Comparison of ENCODE assay signal across 11 cellular contexts in genomic region chr10:100516847-100517246, GRCh38. TPM values are rescaled to one million over a fixed set of nuclear protein-coding genes. Genes with fewer than 3 reads are reported as not detected.
DNase-seq lines count a peak whose midpoint lies in the region; ATAC-seq and TF ChIP-seq lines count a peak whose summit lies in the region.
"Had no signal": no experiment of that assay in that cellular context is flagged by ENCODE, and none has a peak within 500 bp of the region (broad histone marks: within the 10 kb centered on the region; RNA-seq: fewer than 3 reads in every experiment).

No MANE protein-coding gene starts in this region.

- CTCF ChIA-PET in HEK293T (lab: Yijun Ruan, JAX) = no interaction called here

- peak; percentile 75 for ATAC-seq in left lobe of liver
- no peak for ATAC-seq in mucosa of descending colon
- ATAC-seq in GM19023 (IDR thresholded peaks at IDR 0.05; ENCODE audit: unreplicated experiment) = no peak
- ATAC-seq: heart left ventricle had no signal

- no peaks in the 10 kb centered on the region for H3K9me3 ChIP-seq in mucosa of descending colon
- H3K9me3 ChIP-seq: colonic mucosa, heart left ventricle had no signal

- TF ChIP-seq CTCF in mucosa of descending colon (IDR thresholded peaks at IDR 0.05) = no peak

- H3K36me3 ChIP-seq in mucosa of descending colon (ENCODE audit: low read depth) = no peaks in the 10 kb centered on the region
- H3K36me3 ChIP-seq: colonic mucosa had no signal

- no peak overlapping the region for H3K4me3 ChIP-seq in mucosa of descending colon
- H3K4me3 ChIP-seq: colonic mucosa, heart left ventricle had no signal

- DNase-seq in AG20443 (ENCODE audit: low spot score) = peak; percentile 25
- peak; percentile 38 for DNase-seq in HEK293T (ENCODE audit: extremely low spot score)
- DNase-seq in SK-N-DZ (ENCODE audit: low spot score) = peak; percentile 65
- DNase-seq in left lobe of liver (ENCODE audit: low spot score) = peak; percentile 80
- DNase-seq in mucosa of descending colon = no peak
- no peak for DNase-seq in NCI-H1436 (lab: John Stamatoyannopoulos, UW)
- no peak for DNase-seq in NCI-H2171 treated with DMSO at 0.1 percent for 48 hours (lab: John Stamatoyannopoulos, UW)
- DNase-seq: colonic mucosa, heart left ventricle, NCI-H1048 had no signal

- intact Hi-C loops in mucosa of descending colon (cut with DNase I, micrococcal nuclease) = no loop called here

- H3K4me1 ChIP-seq in mucosa of descending colon (ENCODE audit: low read depth) = peaks cover 10% of the 10 kb centered on the region
- H3K4me1 ChIP-seq: colonic mucosa had no signal

- POLR2A ChIA-PET in HEK293T (lab: Yijun Ruan, JAX) = interaction anchor here (1.3 kb wide), 1 partner anchor 10 kb away, joined by 3 read pairs; no protein-coding TSS in a partner anchor

TF ChIP-seq in HEK293T, 16 proteins besides CTCF, POLR2A, EP300 and RAD21:
- TF ChIP-seq SUZ12 (IDR thresholded peaks at IDR 0.05) = no peak
- no peak for TF ChIP-seq CTBP1 (IDR thresholded peaks at IDR 0.05; ENCODE audit: borderline replicate concordance)
- TF ChIP-seq HDGF (IDR thresholded peaks at IDR 0.05; ENCODE audit: borderline replicate concordance) = no peak
- TF ChIP-seq TARDBP (IDR thresholded peaks at IDR 0.05) = no peak
- no peak for TF ChIP-seq ELF4 (IDR thresholded peaks at IDR 0.05)
- TF ChIP-seq, protein P1, sequence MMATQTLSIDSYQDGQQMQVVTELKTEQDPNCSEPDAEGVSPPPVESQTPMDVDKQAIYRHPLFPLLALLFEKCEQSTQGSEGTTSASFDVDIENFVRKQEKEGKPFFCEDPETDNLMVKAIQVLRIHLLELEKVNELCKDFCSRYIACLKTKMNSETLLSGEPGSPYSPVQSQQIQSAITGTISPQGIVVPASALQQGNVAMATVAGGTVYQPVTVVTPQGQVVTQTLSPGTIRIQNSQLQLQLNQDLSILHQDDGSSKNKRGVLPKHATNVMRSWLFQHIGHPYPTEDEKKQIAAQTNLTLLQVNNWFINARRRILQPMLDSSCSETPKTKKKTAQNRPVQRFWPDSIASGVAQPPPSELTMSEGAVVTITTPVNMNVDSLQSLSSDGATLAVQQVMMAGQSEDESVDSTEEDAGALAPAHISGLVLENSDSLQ (IDR thresholded peaks at IDR 0.05) = no peak
- TF ChIP-seq BHLHE40 (IDR thresholded peaks at IDR 0.05; ENCODE audit: borderline replicate concordance) = no peak
- TF ChIP-seq ARNT (IDR thresholded peaks at IDR 0.05) = no peak

RNA-seq across cellular contexts. Expression of gene SEC31B, which starts 2.8 kb away (rescaled TPM):
- 3.1 and 4.0 TPM in 2 replicates for polyA plus RNA-seq in SK-N-DZ (2014; cell fraction: cytosol; rRNA removed)
- 54.7 and 79.3 TPM in 2 replicates for polyA plus RNA-seq in SK-N-DZ (2014; cell fraction: nucleus; rRNA removed)
- total RNA-seq in left lobe of liver (6.7 TPM), mucosa of descending colon (10 to 100 TPM; 14.0 to 24.8 (median 21.6) TPM)

RNA-seq across cellular contexts. Expression of gene NDUFB8, which starts 12.8 kb away (rescaled TPM):
- polyA plus RNA-seq in SK-N-DZ (2014; cell fraction: cytosol; rRNA removed) = 272 and 324 TPM in 2 replicates
- 182 and 224 TPM in 2 replicates for polyA plus RNA-seq in SK-N-DZ (2014; cell fraction: nucleus; rRNA removed)
- total RNA-seq in left lobe of liver = 104 TPM
- 100 to 1,000 TPM; 169 to 222 (median 202) TPM for total RNA-seq in mucosa of descending colon

RNA-seq across cellular contexts. Expression of gene HIF1AN, which starts 18.9 kb away (rescaled TPM):
- polyA plus RNA-seq in SK-N-DZ (2014; cell fraction: cytosol; rRNA removed) = 4.0 and 4.9 TPM in 2 replicates
- 9.6 and 17.1 TPM in 2 replicates for polyA plus RNA-seq in SK-N-DZ (2014; cell fraction: nucleus; rRNA removed)
- 13.0 TPM for total RNA-seq in left lobe of liver
- 10 to 100 TPM; 34.0 to 50.6 (median 42.3) TPM for total RNA-seq in mucosa of descending colon

RNA-seq across cellular contexts. Expression of gene WNT8B, which starts 54.0 kb away (rescaled TPM):
- 0.22 TPM in 1 of 2 replicates, not detected in the other for polyA plus RNA-seq in SK-N-DZ (2014; cell fraction: cytosol; rRNA removed)
- 0.09 and 1.7 TPM in 2 replicates for polyA plus RNA-seq in SK-N-DZ (2014; cell fraction: nucleus; rRNA removed)
- total RNA-seq in left lobe of liver (not detected), mucosa of descending colon (not detected)
- total RNA-seq: colonic mucosa, heart left ventricle had no signal
- polyA plus RNA-seq: heart left ventricle had no signal

Comparison
In these comparisons a context has a peak if more than half of its experiments do, and no peak if none do; other contexts are left out.
1. DNase-seq: peak in AG20443 (single experiment), HEK293T (single experiment), SK-N-DZ (single experiment) and left lobe of liver (single experiment); none in mucosa of descending colon (0 of 3), NCI-H1436 (single experiment) and NCI-H2171 treated with DMSO at 0.1 percent for 48 hours (single experiment).